ENCODE assay signal across 1 cellular context in the genomic region with DNA sequence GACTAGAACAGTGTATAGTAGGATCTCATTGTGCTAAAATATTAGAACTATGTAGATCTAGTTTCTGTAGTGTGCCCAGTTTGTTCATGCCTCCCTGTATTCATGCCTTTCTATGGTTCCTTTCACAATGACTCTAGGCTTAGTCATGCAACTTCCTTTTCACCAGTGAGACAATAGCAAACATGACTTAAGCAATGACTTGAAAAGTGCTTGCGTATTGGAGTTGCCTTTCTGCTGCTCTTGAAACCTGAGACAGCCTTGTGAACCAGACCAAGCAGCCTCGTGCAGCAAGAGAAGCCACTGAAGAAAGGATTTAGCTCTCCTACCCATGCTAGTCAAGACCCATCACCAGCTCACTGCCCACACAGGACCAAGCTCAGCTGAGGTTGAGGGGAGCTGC.
TF ChIP-seq lines count a peak whose summit lies in the region.

No MANE protein-coding gene starts in this region.

TF ChIP-seq in IMR-90, 13 proteins besides CTCF, POLR2A, EP300 and RAD21 (continued from another document):
- TF ChIP-seq, protein P1, sequence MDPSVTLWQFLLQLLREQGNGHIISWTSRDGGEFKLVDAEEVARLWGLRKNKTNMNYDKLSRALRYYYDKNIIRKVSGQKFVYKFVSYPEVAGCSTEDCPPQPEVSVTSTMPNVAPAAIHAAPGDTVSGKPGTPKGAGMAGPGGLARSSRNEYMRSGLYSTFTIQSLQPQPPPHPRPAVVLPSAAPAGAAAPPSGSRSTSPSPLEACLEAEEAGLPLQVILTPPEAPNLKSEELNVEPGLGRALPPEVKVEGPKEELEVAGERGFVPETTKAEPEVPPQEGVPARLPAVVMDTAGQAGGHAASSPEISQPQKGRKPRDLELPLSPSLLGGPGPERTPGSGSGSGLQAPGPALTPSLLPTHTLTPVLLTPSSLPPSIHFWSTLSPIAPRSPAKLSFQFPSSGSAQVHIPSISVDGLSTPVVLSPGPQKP (IDR thresholded peaks at IDR 0.05; ENCODE audit: borderline replicate concordance, low read depth, low read length): no peak
- no peak for TF ChIP-seq RCOR1 (IDR thresholded peaks at IDR 0.05; ENCODE audit: insufficient replicate concordance, low read length)
